Comparison of ENCODE assay signal across 22 cellular contexts in genomic region chr2:222288590-222289279, GRCh38. TPM values are rescaled to one million over a fixed set of nuclear protein-coding genes. Genes with fewer than 3 reads are reported as not detected.
DNase-seq lines count a peak whose midpoint lies in the region; ATAC-seq, FAIRE-seq and TF ChIP-seq lines count a peak whose summit lies in the region.
"Had no signal": no experiment of that assay in that cellular context is flagged by ENCODE, and none has a peak within 500 bp of the region (broad histone marks: within the 10 kb centered on the region; RNA-seq: fewer than 3 reads in every experiment).

No MANE protein-coding gene starts in this region.

- H3K36me3 ChIP-seq in GM23338 (ENCODE audit: insufficient read depth), result no peaks in the 10 kb centered on the region
- H3K36me3 ChIP-seq in neural progenitor cell, result no peaks in the 10 kb centered on the region
- H3K36me3 ChIP-seq in kidney (ENCODE audit: control insufficient read depth in 1 of 2, insufficient read depth in 2 of 2, low read length in 2 of 2), result no peaks in the 10 kb centered on the region

- H3K79me2 ChIP-seq in GM23338 (replicated peaks; ENCODE audit: insufficient read depth) (no peaks in the 10 kb centered on the region), neural progenitor cell (ENCODE audit: low read depth) (no peaks in the 10 kb centered on the region)

- H3K27me3 ChIP-seq in GM23338 (ENCODE audit: insufficient read depth) (peaks cover 100% of the 10 kb centered on the region), neural progenitor cell (peaks cover 95% of the 10 kb centered on the region)
- H3K27me3 ChIP-seq: MG63 had no signal

- H3K4me1 Mint-ChIP-seq in GM23338, result peaks cover 57% of the 10 kb centered on the region
- H3K4me1 Mint-ChIP-seq in WTC11, result peaks cover 47% of the 10 kb centered on the region
- H3K4me1 Mint-ChIP-seq in endothelial cell (ENCODE audit: unreplicated experiment), result peaks cover 37% of the 10 kb centered on the region
- peaks cover 95% of the 10 kb centered on the region for H3K4me1 Mint-ChIP-seq in neural progenitor cell

- no peak for TF ChIP-seq CTCF in GM23338 (conservative IDR thresholded peaks at IDR 0.05; ENCODE audit: low read depth in 2 of 2)
- TF ChIP-seq CTCF in WTC11 (IDR thresholded peaks at IDR 0.05), result no peak
- no peak for TF ChIP-seq CTCF in endothelial cell (IDR thresholded peaks at IDR 0.05; ENCODE audit: unreplicated experiment)
- no peak for TF ChIP-seq CTCF in neural progenitor cell (IDR thresholded peaks at IDR 0.05)
- no peak for TF ChIP-seq CTCF in kidney (IDR thresholded peaks at IDR 0.05; ENCODE audit: borderline replicate concordance, extremely low read depth, insufficient read depth)

- H3K36me3 Mint-ChIP-seq in GM23338 (ENCODE audit: low read depth) (no peaks in the 10 kb centered on the region), WTC11 (0 out of 2 replicates have a peak, but pooled peaks cover 5% of the 10 kb centered on the region), endothelial cell (ENCODE audit: low read depth, unreplicated experiment) (peaks cover 4% of the 10 kb centered on the region), neural progenitor cell (peaks cover 54% of the 10 kb centered on the region)

- CTCF ChIA-PET in WTC11 (lab: Charles Lee), result interaction anchor here (0.9 to 1.5 kb wide), 2 partner anchors 29 to 250 kb away, joined by 3 read pairs; no protein-coding TSS in a partner anchor

- H3K27ac ChIP-seq in GM23338 (ENCODE audit: low read depth) (no peak overlapping the region), neural progenitor cell (no peak overlapping the region), kidney (ENCODE audit: low read depth in 2 of 2, low read length in 2 of 2) (no peak overlapping the region)

- peak overlapping the region; percentile 44 for H3K4me3 ChIP-seq in GM23338
- H3K4me3 ChIP-seq in neural progenitor cell, result no peak overlapping the region
- no peak overlapping the region for H3K4me3 ChIP-seq in kidney (ENCODE audit: low read length in 2 of 2)
- H3K4me3 ChIP-seq: MG63 had no signal

- intact Hi-C loops in kidney (cut with DNase I), result no loop called here

- no peak overlapping the region for H2AFZ ChIP-seq in GM23338
- no peak overlapping the region for H2AFZ ChIP-seq in neural progenitor cell (replicated peaks)

- H3K9me2 ChIP-seq in GM23338 (ENCODE audit: insufficient read depth), result no peaks in the 10 kb centered on the region

- no peak for DNase-seq in GM23338 (ENCODE audit: low spot score)
- no peak for DNase-seq in WTC11 (ENCODE audit: low spot score)
- DNase-seq in endothelial cell (ENCODE audit: low spot score), result no peak
- peak; percentile 65 for DNase-seq in neural progenitor cell (ENCODE audit: low spot score)
- no peak for DNase-seq in stimulated activated CD4-positive, alpha-beta T cell treated with anti-CD3 and anti-CD28 coated beads, Interleukin-1b, Interleukin-23, amount 100 ng/mL, for 48 hours
- DNase-seq in D341Med (ENCODE audit: low spot score), result no peak
- DNase-seq in kidney, result no peak
- DNase-seq in frontal cortex (ENCODE audit: low spot score in 2 of 2), result no peak
- DNase-seq: DMS153, GOT3, IMR-90, Karpas-422, MG63, NCI-H1105 treated with DMSO at 0.1 percent for 48 hours, NCI-H1694 treated with DMSO at 0.1 percent for 48 hours, NCI-H2107, NCI-H2227 treated with DMSO at 0.1 percent for 48 hours, NCI-H526, OCI-M1, SHP77 treated with DMSO at 0.1 percent for 48 hours had no signal

- H3K9me3 Mint-ChIP-seq in GM23338 (no peaks in the 10 kb centered on the region), WTC11 (no peaks in the 10 kb centered on the region), endothelial cell (ENCODE audit: unreplicated experiment) (no peaks in the 10 kb centered on the region), neural progenitor cell (no peaks in the 10 kb centered on the region)

- no peak overlapping the region for H3K9ac ChIP-seq in neural progenitor cell
- H3K9ac ChIP-seq in kidney (ENCODE audit: low read length in 2 of 2), result no peak overlapping the region

- ATAC-seq in GM23338 (no peak), WTC11 (no peak)
- ATAC-seq: SK-N-SH treated with all-trans-retinoic acid at 6 μM for 48 hours had no signal

- H3K27me3 Mint-ChIP-seq in GM23338 (ENCODE audit: insufficient read depth, low read depth, poor library complexity) (peaks cover 94% of the 10 kb centered on the region), WTC11 (ENCODE audit: low read depth) (peaks cover 99% of the 10 kb centered on the region), endothelial cell (ENCODE audit: unreplicated experiment) (peaks cover 17% of the 10 kb centered on the region), neural progenitor cell (ENCODE audit: insufficient read depth, low read depth) (peaks cover 10% of the 10 kb centered on the region)

- H3K9me3 ChIP-seq in neural progenitor cell (ENCODE audit: low read depth), result no peaks in the 10 kb centered on the region
- H3K9me3 ChIP-seq in kidney (ENCODE audit: control insufficient read depth in 1 of 2, low read length in 2 of 2), result no peaks in the 10 kb centered on the region
- H3K9me3 ChIP-seq: MG63 had no signal

- H4K20me1 ChIP-seq in GM23338 (replicated peaks; ENCODE audit: insufficient read depth), result peaks cover 25% of the 10 kb centered on the region; the same call in 1 of the 2 replicates
- peaks cover 50% of the 10 kb centered on the region for H4K20me1 ChIP-seq in neural progenitor cell (ENCODE audit: low read depth)

- POLR2A ChIA-PET in WTC11 (lab: Charles Lee), result no interaction called here

- H3K27ac Mint-ChIP-seq in GM23338, result no peak overlapping the region
- H3K27ac Mint-ChIP-seq in WTC11, result no peak overlapping the region
- H3K27ac Mint-ChIP-seq in endothelial cell (ENCODE audit: unreplicated experiment), result no peak overlapping the region
- H3K27ac Mint-ChIP-seq in neural progenitor cell, result peak overlapping the region; percentile 77
- H3K27ac Mint-ChIP-seq: CD14-positive monocyte had no signal

- H3K4me1 ChIP-seq in GM23338 (ENCODE audit: insufficient read depth), result peaks cover 62% of the 10 kb centered on the region
- H3K4me1 ChIP-seq in neural progenitor cell, result peaks cover 64% of the 10 kb centered on the region
- no peaks in the 10 kb centered on the region for H3K4me1 ChIP-seq in kidney (ENCODE audit: control insufficient read depth in 1 of 2, insufficient read depth in 1 of 2, low read depth in 1 of 2, low read length in 2 of 2)

- FAIRE-seq in kidney (lab: Jason Lieb, UNC), result no peak
- no peak for FAIRE-seq in frontal cortex (lab: Jason Lieb, UNC)

- H3K4me2 ChIP-seq in GM23338 (peak overlapping the region; percentile 73), neural progenitor cell (peak overlapping the region; percentile 81)

- H3K4me3 Mint-ChIP-seq in GM23338 (peak overlapping the region; percentile 72), WTC11 (0 out of 2 replicates have a peak overlapping the region, but pooled peaks have one; percentile 64), endothelial cell (ENCODE audit: unreplicated experiment) (peak overlapping the region; percentile 7), neural progenitor cell (peak overlapping the region; percentile 83)

- H3F3A ChIP-seq in GM23338 (replicated peaks; ENCODE audit: low read depth) (peaks cover 14% of the 10 kb centered on the region), neural progenitor cell (ENCODE audit: low read depth) (peaks cover 76% of the 10 kb centered on the region)

TF ChIP-seq in GM23338, 12 proteins besides CTCF, POLR2A, EP300 and RAD21 (continues in another document):
- TF ChIP-seq ZNF114 (CRISPR knock-in tag; IDR thresholded peaks at IDR 0.05) (no peak), CREB1 (CRISPR knock-in tag; IDR thresholded peaks at IDR 0.05; ENCODE audit: low read depth) (no peak), EZH2 (IDR thresholded peaks at IDR 0.05; ENCODE audit: low read depth, unreplicated experiment) (no peak), ZNF331 (CRISPR knock-in tag; IDR thresholded peaks at IDR 0.05; ENCODE audit: low read depth) (no peak), JUNB (IDR thresholded peaks at IDR 0.05; ENCODE audit: unreplicated experiment) (no peak)

TF ChIP-seq in WTC11, 78 proteins besides CTCF, POLR2A, EP300 and RAD21 (continues in another document):
- TF ChIP-seq HMGXB4 (CRISPR knock-in tag; IDR thresholded peaks at IDR 0.05), result no peak
- TF ChIP-seq GTF2I (CRISPR knock-in tag; conservative IDR thresholded peaks at IDR 0.05), result no peak
- TF ChIP-seq JAZF1 (CRISPR knock-in tag; IDR thresholded peaks at IDR 0.05), result no peak

RNA-seq across cellular contexts. Expression of gene PAX3, which starts 10.1 kb away (rescaled TPM):
- total RNA-seq in GM23338 (2014; rRNA removed; shearing (Covaris generic)), result not detected in 2 replicates
- not detected in 2 replicates for polyA plus RNA-seq in GM23338 (2016; fragmentation: Nextera tagmentation; extraction: Ambion mirVana)
- total RNA-seq in WTC11 (2021), result not detected in 3 replicates
- total RNA-seq in endothelial cell (ENCODE audit: unreplicated experiment), result 16.5 TPM
- 4.6 and 4.9 TPM in 2 replicates for total RNA-seq in neural progenitor cell (ENCODE audit: low replicate concordance)
- not detected for total RNA-seq in kidney
- polyA plus RNA-seq in kidney (ENCODE audit: insufficient read depth, low read depth, low replicate concordance), result not detected
- total RNA-seq in frontal cortex, result not detected
- total RNA-seq: IMR-90 had no signal
- polyA plus RNA-seq: CD14-positive monocyte, IMR-90 had no signal

Comparison
In these comparisons a context has a peak if more than half of its experiments do, and no peak if none do; other contexts are left out.
1. H3K4me3 Mint-ChIP-seq: peak in every context shown above with its lines; median percentile 83 in neural progenitor cell; 72 in GM23338; 64 in WTC11; 7 in endothelial cell.